Comparison of ENCODE assay signal across 22 cellular contexts in genomic region chr9:22154064-22154463, GRCh38.
DNase-seq lines count a peak whose midpoint lies in the region; ATAC-seq, FAIRE-seq and TF ChIP-seq lines count a peak whose summit lies in the region.
"Had no signal": no experiment of that assay in that cellular context is flagged by ENCODE, and none has a peak within 500 bp of the region (broad histone marks: within the 10 kb centered on the region; RNA-seq: fewer than 3 reads in every experiment).

No MANE protein-coding gene starts in this region.

- H3K27ac ChIP-seq in A549, result peak overlapping the region; percentile 26 to 81; a peak in 5 of 6 replicates
- H3K27ac ChIP-seq in kidney (ENCODE audit: low read depth in 2 of 2, low read length in 2 of 2), result no peak overlapping the region
- no peak overlapping the region for H3K27ac ChIP-seq in esophagus squamous epithelium
- no peak overlapping the region for H3K27ac ChIP-seq in thyroid gland
- H3K27ac ChIP-seq: BLaER1, C4-2B had no signal

- H3K4me1 ChIP-seq in A549, result peaks cover 44% of the 10 kb centered on the region
- H3K4me1 ChIP-seq in kidney (ENCODE audit: control insufficient read depth in 1 of 2, insufficient read depth in 1 of 2, low read depth in 1 of 2, low read length in 2 of 2), result no peaks in the 10 kb centered on the region
- H3K4me1 ChIP-seq in esophagus squamous epithelium, result peaks cover 0 to 20% (median 11%) of the 10 kb centered on the region in 3 donors
- H3K4me1 ChIP-seq in thyroid gland, result no peaks in the 10 kb centered on the region
- H3K4me1 ChIP-seq: BLaER1 had no signal

- no peak overlapping the region for H3K4me2 ChIP-seq in A549
- H3K4me2 ChIP-seq: BLaER1, GM23338 had no signal

- no peak for TF ChIP-seq RAD21 in A549 (conservative IDR thresholded peaks at IDR 0.05 in 1 of 2, IDR thresholded peaks at IDR 0.05 in 1 of 2)

- CTCF ChIA-PET in A549 (lab: Yijun Ruan, JAX), result interaction anchor here (1.5 kb wide), 1 partner anchor 340 kb away, joined by 4 read pairs; no protein-coding TSS in a partner anchor

- H3K27me3 Mint-ChIP-seq in CD14-positive monocyte (ENCODE audit: low read depth in 3 of 3), result peaks cover 0 to 13% (median 7%) of the 10 kb centered on the region in 3 donors
- peaks cover 13% of the 10 kb centered on the region for H3K27me3 Mint-ChIP-seq in stimulated activated memory B cell treated with anti-CD40 and anti-IgM and Interleukin-4, amounts not matched to agents 10 μg/mL and 1 μg/mL and 100 μg/mL, for 72 hours
- H3K27me3 Mint-ChIP-seq: B cell had no signal

- H3K36me3 Mint-ChIP-seq in CD14-positive monocyte, result no peaks in the 10 kb centered on the region
- no peaks in the 10 kb centered on the region for H3K36me3 Mint-ChIP-seq in stimulated activated memory B cell treated with anti-CD40 and anti-IgM and Interleukin-4, amounts not matched to agents 10 μg/mL and 1 μg/mL and 100 μg/mL, for 72 hours
- H3K36me3 Mint-ChIP-seq: CD8-positive, alpha-beta memory T cell had no signal

- FAIRE-seq in A549 (lab: Jason Lieb, UNC) (no peak), kidney (lab: Jason Lieb, UNC) (no peak)
- FAIRE-seq: D721Med, GM12878 had no signal

- intact Hi-C loops in CD14-positive monocyte (cut with micrococcal nuclease) (loop anchor here in 1 of 2 donors (10.0 kb wide), 1 partner anchor 339 kb away; no protein-coding TSS in a partner anchor), kidney (cut with DNase I) (no loop called here), esophagus squamous epithelium (cut with DNase I) (no loop called here), thyroid gland (cut with DNase I) (no loop called here)

- no peak for TF ChIP-seq POLR2A in A549 (IDR thresholded peaks at IDR 0.05; ENCODE audit: low read length)
- TF ChIP-seq POLR2A in esophagus squamous epithelium (IDR thresholded peaks at IDR 0.05), result no peak
- no peak for TF ChIP-seq POLR2A in thyroid gland (IDR thresholded peaks at IDR 0.05)

- H3K4me3 Mint-ChIP-seq in CD14-positive monocyte, result no peak overlapping the region
- H3K4me3 Mint-ChIP-seq in stimulated activated memory B cell treated with anti-CD40 and anti-IgM and Interleukin-4, amounts not matched to agents 10 μg/mL and 1 μg/mL and 100 μg/mL, for 72 hours, result no peak overlapping the region
- H3K4me3 Mint-ChIP-seq: B cell; CD4-positive, alpha-beta T cell; CD8-positive, alpha-beta memory T cell; GM23338; H9 had no signal

- H3K9me3 ChIP-seq in A549 (no peaks in the 10 kb centered on the region), kidney (ENCODE audit: control insufficient read depth in 1 of 2, low read length in 2 of 2) (no peaks in the 10 kb centered on the region), esophagus squamous epithelium (no peaks in the 10 kb centered on the region), thyroid gland (no peaks in the 10 kb centered on the region)
- H3K9me3 ChIP-seq: BLaER1 had no signal

- peaks cover 0 to 4% (median 0%) of the 10 kb centered on the region in 7 donors for H3K9me3 Mint-ChIP-seq in CD14-positive monocyte
- no peaks in the 10 kb centered on the region for H3K9me3 Mint-ChIP-seq in stimulated activated memory B cell treated with anti-CD40 and anti-IgM and Interleukin-4, amounts not matched to agents 10 μg/mL and 1 μg/mL and 100 μg/mL, for 72 hours
- H3K9me3 Mint-ChIP-seq: CD4-positive, alpha-beta T cell; CD8-positive, alpha-beta memory T cell; GM23338; H9 had no signal

- no peak for DNase-seq in A549 (ENCODE audit: low read depth in 1 of 2, low spot score in 1 of 2)
- DNase-seq in CD14-positive monocyte (ENCODE audit: low spot score), result peak; percentile 43
- DNase-seq in kidney, result peak; percentile 58
- no peak for DNase-seq in NCI-H1694 (lab: John Stamatoyannopoulos, UW)
- DNase-seq in esophagus squamous epithelium (lab: John Stamatoyannopoulos, UW), result no peak
- DNase-seq in thyroid gland, result no peak
- DNase-seq: CD4-positive, alpha-beta T cell; DMS 273 treated with DMSO at 0.1 percent for 48 hours; DMS79; EL; GDM1; H9 had no signal

- TF ChIP-seq EP300 in A549 (IDR thresholded peaks at IDR 0.05), result no peak

- TF ChIP-seq CTCF in A549 (IDR thresholded peaks at IDR 0.05) (no peak), CD14-positive monocyte (IDR thresholded peaks at IDR 0.05) (no peak), kidney (IDR thresholded peaks at IDR 0.05; ENCODE audit: borderline replicate concordance, extremely low read depth, insufficient read depth) (no peak), esophagus squamous epithelium (IDR thresholded peaks at IDR 0.05) (no peak), thyroid gland (IDR thresholded peaks at IDR 0.05) (no peak)

- H3K36me3 ChIP-seq in kidney (ENCODE audit: control insufficient read depth in 1 of 2, insufficient read depth in 2 of 2, low read length in 2 of 2) (no peaks in the 10 kb centered on the region), esophagus squamous epithelium (no peaks in the 10 kb centered on the region), thyroid gland (no peaks in the 10 kb centered on the region)
- H3K36me3 ChIP-seq: BLaER1 had no signal

- no CpG with 5 or more reads among the region's 10 CpGs for WGBS in A549 (ENCODE audit: missing lambda C conversion rate)
- 100% methylated on average over 1 of the region's 10 CpGs; no CpG with 5 or more reads in 1 of the 2 donors for WGBS in esophagus squamous epithelium, 2 donors
- WGBS in thyroid gland, 2 donors, result 91 to 92% methylated on average over 3 to 4 of the region's 10 CpGs

- H3K4me3 ChIP-seq in A549, result no peak overlapping the region
- no peak overlapping the region for H3K4me3 ChIP-seq in kidney (ENCODE audit: low read length in 2 of 2)
- H3K4me3 ChIP-seq in esophagus squamous epithelium, result no peak overlapping the region
- no peak overlapping the region for H3K4me3 ChIP-seq in thyroid gland (replicated peaks in 1 of 3)
- H3K4me3 ChIP-seq: BLaER1, GM12878, GM23338 had no signal

- peaks cover 25% of the 10 kb centered on the region for H3K4me1 Mint-ChIP-seq in CD14-positive monocyte
- peaks cover 15% of the 10 kb centered on the region for H3K4me1 Mint-ChIP-seq in stimulated activated memory B cell treated with anti-CD40 and anti-IgM and Interleukin-4, amounts not matched to agents 10 μg/mL and 1 μg/mL and 100 μg/mL, for 72 hours
- H3K4me1 Mint-ChIP-seq: CD8-positive, alpha-beta memory T cell; GM23338; H9 had no signal

- H3K9ac ChIP-seq in kidney (ENCODE audit: low read length in 2 of 2), result no peak overlapping the region
- H3K9ac ChIP-seq: BLaER1 had no signal

- H3K27ac Mint-ChIP-seq in CD14-positive monocyte, result no peak overlapping the region
- H3K27ac Mint-ChIP-seq in stimulated activated memory B cell treated with anti-CD40 and anti-IgM and Interleukin-4, amounts not matched to agents 10 μg/mL and 1 μg/mL and 100 μg/mL, for 72 hours, result no peak overlapping the region
- H3K27ac Mint-ChIP-seq: B cell; CD4-positive, alpha-beta T cell; CD8-positive, alpha-beta memory T cell; GM23338; H9 had no signal

- ATAC-seq in A549 (no peak), GM18870 (IDR thresholded peaks at IDR 0.05; ENCODE audit: unreplicated experiment) (no peak)
- ATAC-seq in stimulated activated memory B cell treated with anti-CD40 and anti-IgM and Interleukin-4, amounts not matched to agents 10 μg/mL and 1 μg/mL and 100 μg/mL, for 72 hours, result peak; percentile 68
- ATAC-seq: GM12878, GM23338, HCT116 had no signal

- H3K27me3 ChIP-seq in esophagus squamous epithelium (no peaks in the 10 kb centered on the region), thyroid gland (no peaks in the 10 kb centered on the region)
- H3K27me3 ChIP-seq: BLaER1 had no signal

- POLR2A ChIA-PET in A549 (lab: Yijun Ruan, JAX), result no interaction called here

TF ChIP-seq in A549, 52 proteins besides CTCF, POLR2A, EP300 and RAD21:
- TF ChIP-seq HDAC2 (IDR thresholded peaks at IDR 0.05), result no peak
- TF ChIP-seq RARB (CRISPR knock-in tag; IDR thresholded peaks at IDR 0.05), result no peak
- TF ChIP-seq HEYL (CRISPR knock-in tag; IDR thresholded peaks at IDR 0.05), result no peak
- no peak for TF ChIP-seq POLR2AphosphoS2 (conservative IDR thresholded peaks at IDR 0.05; ENCODE audit: low read length)
- TF ChIP-seq MYC (IDR thresholded peaks at IDR 0.05; ENCODE audit: borderline replicate concordance, low read length), result no peak
- no peak for TF ChIP-seq KDM1A (IDR thresholded peaks at IDR 0.05; ENCODE audit: low read depth)
- no peak for TF ChIP-seq ATOH8 (CRISPR knock-in tag; IDR thresholded peaks at IDR 0.05; ENCODE audit: low read depth)
- no peak for TF ChIP-seq EHF (CRISPR knock-in tag; IDR thresholded peaks at IDR 0.05)

Comparison
In these comparisons a context has a peak if more than half of its experiments do, and no peak if none do; other contexts are left out.
1. DNase-seq: peak in CD14-positive monocyte (single experiment) and kidney (single experiment); none in A549 (0 of 2), NCI-H1694 (single experiment), esophagus squamous epithelium (single experiment) and thyroid gland (0 of 2).
2. H3K27ac ChIP-seq: peak in A549 (2 of 2); none in kidney (0 of 2), esophagus squamous epithelium (0 of 4) and thyroid gland (0 of 3).